Comparison of ENCODE assay signal across 35 cellular contexts in the genomic region with DNA sequence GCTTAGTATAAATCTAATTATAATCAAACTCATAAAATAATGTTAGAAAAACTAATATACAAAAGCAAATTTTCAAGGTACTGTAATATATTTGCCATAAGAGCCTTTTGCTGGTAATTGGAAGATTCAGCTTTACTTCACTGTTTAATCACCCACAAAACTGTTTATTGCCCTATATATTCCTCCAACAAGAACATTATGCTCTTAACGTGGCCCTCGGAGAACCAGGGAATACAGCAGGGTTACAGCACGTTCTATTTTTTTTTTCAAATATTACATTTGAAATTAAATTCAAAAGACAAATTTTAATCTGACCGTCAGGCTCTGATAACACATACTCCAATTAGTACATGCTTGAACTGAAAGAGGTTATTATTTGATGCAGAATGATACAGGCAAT.
"Had no signal": no experiment of that assay in that cellular context is flagged by ENCODE, and none has a peak within 500 bp of the region (broad histone marks: within the 10 kb centered on the region; RNA-seq: fewer than 3 reads in every experiment).

No MANE protein-coding gene starts in this region.

- H3K4me3 ChIP-seq: MG63 had no signal

- DNase-seq: Karpas-422, Kasumi-1, MG63, MM.1S, MV-4-11, NCI-H1048, NCI-H1092, NCI-H1092 treated with DMSO at 0.1 percent for 48 hours, NCI-H1105, NCI-H1105 treated with DMSO at 0.1 percent for 48 hours, NCI-H1417, NCI-H1417 treated with DMSO at 0.1 percent for 48 hours, NCI-H1436, NCI-H1436 treated with DMSO at 0.1 percent for 48 hours, NCI-H146, NCI-H1694, NCI-H1694 treated with DMSO at 0.1 percent for 48 hours, NCI-H187, NCI-H187 treated with DMSO at 0.1 percent for 48 hours, NCI-H1930, NCI-H2029, NCI-H2029 treated with DMSO at 0.1 percent for 48 hours, NCI-H2081, NCI-H2081 treated with DMSO at 0.1 percent for 48 hours, NCI-H2107, NCI-H2171, NCI-H2171 treated with DMSO at 0.1 percent for 48 hours, NCI-H2227 treated with DMSO at 0.1 percent for 48 hours, NCI-H226, NCI-H345, NCI-H446, NCI-H446 treated with DMSO at 0.1 percent for 48 hours, NCI-H510A, NCI-H510A treated with DMSO at 0.1 percent for 48 hours, NCI-H524 had no signal
